In the genomic region with DNA sequence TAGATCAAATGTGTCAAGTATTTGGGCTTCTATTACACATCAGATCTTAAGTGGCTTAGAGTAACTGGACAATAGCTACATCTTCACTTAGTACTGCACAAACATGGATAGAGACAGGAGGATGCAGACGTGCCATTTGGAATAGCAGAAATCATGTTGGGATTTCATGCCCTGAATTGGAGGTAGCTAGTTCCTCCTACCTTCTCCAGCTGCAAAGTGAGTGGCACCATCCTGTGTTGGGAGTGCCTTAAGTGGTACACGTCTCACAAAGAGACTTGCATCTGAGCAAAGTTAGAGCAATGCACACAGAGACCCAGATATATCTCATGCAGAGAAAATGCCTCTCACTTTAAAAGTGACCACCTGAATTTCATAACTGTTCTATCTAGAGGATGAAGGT, we compare ENCODE assay signal across 16 cellular contexts.
"Had no signal": no experiment of that assay in that cellular context is flagged by ENCODE, and none has a peak within 500 bp of the region (broad histone marks: within the 10 kb centered on the region; RNA-seq: fewer than 3 reads in every experiment).

No MANE protein-coding gene starts in this region.

- H3K27ac Mint-ChIP-seq: dendritic cell treated with granulocyte-macrophage colony-stimulating factor and Interleukin-4, amounts not matched to agents 40 ng/mL and 50 ng/mL, for 4 days; effector memory CD8-positive, alpha-beta T cell; natural killer cell treated with Interleukin-12 subunit alpha and Interleukin-12 subunit beta and Interleukin-15 and Interleukin-18, amount 100 ng/mL, for 72 hours; neural progenitor cell; stimulated activated memory B cell treated with anti-CD40 and anti-IgM and Interleukin-4, amounts not matched to agents 10 μg/mL and 1 μg/mL and 100 μg/mL, for 72 hours; stimulated activated naive CD8-positive, alpha-beta T cell treated with anti-CD3 and anti-CD28 coated beads, Interleukin-15, Interleukin-2, amounts not matched to agents 100 ng/mL and 50 ng/mL, for 24 hours had no signal

- H3K36me3 Mint-ChIP-seq: natural killer cell treated with Interleukin-12 subunit alpha and Interleukin-12 subunit beta and Interleukin-15 and Interleukin-18, amount 100 ng/mL, for 72 hours; neural progenitor cell; stimulated activated memory B cell treated with anti-CD40 and anti-IgM and Interleukin-4, amounts not matched to agents 10 μg/mL and 1 μg/mL and 100 μg/mL, for 72 hours had no signal

- DNase-seq: effector memory CD8-positive, alpha-beta T cell; gastrocnemius medialis; islet precursor cell; left lung; mesenchymal stem cell; midbrain; ovary; right lobe of liver; stimulated activated CD4-positive, alpha-beta T cell treated with anti-CD3 and anti-CD28 coated beads, Interleukin-4, amount 100 ng/mL, for 1 hour; testis; transverse colon had no signal

- ATAC-seq: effector memory CD8-positive, alpha-beta T cell; gastrocnemius medialis; left lung; natural killer cell treated with Interleukin-12 subunit alpha and Interleukin-12 subunit beta and Interleukin-15 and Interleukin-18, amount 100 ng/mL, for 72 hours; right lobe of liver; stimulated activated memory B cell treated with anti-CD40 and anti-IgM and Interleukin-4, amounts not matched to agents 10 μg/mL and 1 μg/mL and 100 μg/mL, for 72 hours had no signal

- H3K4me3 Mint-ChIP-seq: dendritic cell treated with granulocyte-macrophage colony-stimulating factor and Interleukin-4, amounts not matched to agents 40 ng/mL and 50 ng/mL, for 4 days; effector memory CD8-positive, alpha-beta T cell; natural killer cell treated with Interleukin-12 subunit alpha and Interleukin-12 subunit beta and Interleukin-15 and Interleukin-18, amount 100 ng/mL, for 72 hours; neural progenitor cell; stimulated activated memory B cell treated with anti-CD40 and anti-IgM and Interleukin-4, amounts not matched to agents 10 μg/mL and 1 μg/mL and 100 μg/mL, for 72 hours; stimulated activated naive CD8-positive, alpha-beta T cell treated with anti-CD3 and anti-CD28 coated beads, Interleukin-15, Interleukin-2, amounts not matched to agents 100 ng/mL and 50 ng/mL, for 24 hours had no signal

- H3K4me1 Mint-ChIP-seq: neural progenitor cell; stimulated activated memory B cell treated with anti-CD40 and anti-IgM and Interleukin-4, amounts not matched to agents 10 μg/mL and 1 μg/mL and 100 μg/mL, for 72 hours had no signal

- H3K9me3 Mint-ChIP-seq: dendritic cell treated with granulocyte-macrophage colony-stimulating factor and Interleukin-4, amounts not matched to agents 40 ng/mL and 50 ng/mL, for 4 days; effector memory CD8-positive, alpha-beta T cell; natural killer cell treated with Interleukin-12 subunit alpha and Interleukin-12 subunit beta and Interleukin-15 and Interleukin-18, amount 100 ng/mL, for 72 hours; stimulated activated naive CD8-positive, alpha-beta T cell treated with anti-CD3 and anti-CD28 coated beads, Interleukin-15, Interleukin-2, amounts not matched to agents 100 ng/mL and 50 ng/mL, for 24 hours had no signal
